In genomic region chr9:35162605-35163315, GRCh38 we compare ENCODE assay signal across 8 cellular contexts. TPM values are rescaled to one million over a fixed set of nuclear protein-coding genes. Genes with fewer than 3 reads are reported as not detected.
DNase-seq lines count a peak whose midpoint lies in the region; ATAC-seq and TF ChIP-seq lines count a peak whose summit lies in the region.

No MANE protein-coding gene starts in this region.

- H3K9me3 ChIP-seq in Peyer's patch (no peaks in the 10 kb centered on the region), neutrophil (no peaks in the 10 kb centered on the region)

- peak; percentile 52 for DNase-seq in DMS79 treated with DMSO at 0.1 percent for 48 hours (lab: John Stamatoyannopoulos, UW)
- DNase-seq in DMS79 (lab: John Stamatoyannopoulos, UW): no peak
- no peak for DNase-seq in Peyer's patch
- no peak for DNase-seq in epithelial cell of prostate (ENCODE audit: low read depth, low spot score)
- no peak for DNase-seq in AML-193 (lab: John Stamatoyannopoulos, UW)
- DNase-seq in activated effector memory CD4-positive, alpha-beta T cell treated with anti-CD3 and anti-CD28 coated beads, Interleukin-2, amount 50 U/mL, for 16 hours: no peak

- peak overlapping the region; percentile 71 to 98 (median 83) for H3K27ac ChIP-seq in Peyer's patch
- peak overlapping the region; percentile 65 for H3K27ac ChIP-seq in epithelial cell of prostate
- no peak overlapping the region for H3K27ac ChIP-seq in neutrophil

- H3K4me1 ChIP-seq in Peyer's patch: no peaks in the 10 kb centered on the region
- H3K4me1 ChIP-seq in neutrophil (ENCODE audit: control insufficient read depth in 1 of 2, insufficient read depth in 1 of 2, low read depth in 1 of 2, low read length in 1 of 2): peaks cover 14 to 15% of the 10 kb centered on the region in 2 experiments

- ATAC-seq in HG03457 (IDR thresholded peaks at IDR 0.05; ENCODE audit: unreplicated experiment): no peak

- TF ChIP-seq POLR2A in Peyer's patch (IDR thresholded peaks at IDR 0.05): no peak

- H3K27me3 ChIP-seq in Peyer's patch (no peaks in the 10 kb centered on the region), neutrophil (peaks cover 26% of the 10 kb centered on the region)

- TF ChIP-seq CTCF in Peyer's patch (IDR thresholded peaks at IDR 0.05): no peak
- no peak for TF ChIP-seq CTCF in neutrophil (IDR thresholded peaks at IDR 0.05)

- H3K36me3 ChIP-seq in Peyer's patch: no peaks in the 10 kb centered on the region
- no peaks in the 10 kb centered on the region for H3K36me3 ChIP-seq in neutrophil

- H3K4me3 ChIP-seq in Peyer's patch: peak overlapping the region; percentile 70 to 75 (median 72)
- H3K4me3 ChIP-seq in neutrophil (ENCODE audit: low read depth in 1 of 2, low read length in 1 of 2): peak overlapping the region; percentile 71 to 86

RNA-seq across cellular contexts. Expression of gene UNC13B, which starts 1.0 kb away (rescaled TPM):
- 10 to 100 TPM; 44.5 to 72.9 (median 48.6) TPM for total RNA-seq in Peyer's patch

RNA-seq across cellular contexts. Expression of gene ATOSB, which starts 47.1 kb away (rescaled TPM):
- total RNA-seq in Peyer's patch: 10 to 100 TPM in 3 of 4 donors, 1 to 10 TPM in 1; 4.1 to 31.5 (median 22.6) TPM

RNA-seq across cellular contexts. Expression of gene STOML2, which starts 59.8 kb away (rescaled TPM):
- 100 to 1,000 TPM in 1 of 4 donors, 10 to 100 TPM in 3; 54.1 to 104 (median 88.7) TPM for total RNA-seq in Peyer's patch
